15 cellular contexts compared by ENCODE assay signal in the genomic region with DNA sequence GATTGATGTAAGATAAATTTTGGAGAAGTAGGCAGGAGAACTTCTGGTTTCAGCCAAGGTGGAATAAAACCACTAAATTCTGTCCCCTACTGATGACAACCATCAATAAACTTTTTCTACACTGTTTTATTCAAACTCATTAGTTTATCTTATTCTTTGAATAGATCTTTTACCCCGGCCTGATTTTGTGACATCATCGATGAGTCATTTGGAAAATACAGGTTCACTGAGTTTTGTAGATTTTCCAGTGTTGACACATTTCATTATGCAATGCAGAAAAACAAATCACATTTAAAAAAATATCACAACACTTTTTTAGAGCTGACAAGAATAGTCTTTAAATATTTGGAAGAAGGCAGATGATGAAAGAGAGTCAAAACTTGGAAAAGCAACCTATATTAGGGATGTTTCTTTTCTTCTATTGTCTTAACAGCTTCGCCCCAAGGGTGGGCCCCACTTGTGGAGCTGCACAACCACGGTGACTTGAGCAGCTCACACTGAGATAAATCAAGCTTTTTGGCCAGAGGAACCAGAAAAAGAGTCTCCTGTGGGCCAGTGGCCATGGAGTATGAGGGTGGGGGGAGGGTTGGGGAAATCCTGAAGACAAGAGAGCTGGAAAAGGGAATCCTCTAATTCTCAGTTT.
DNase-seq lines count a peak whose midpoint lies in the region; ATAC-seq and TF ChIP-seq lines count a peak whose summit lies in the region.
"Had no signal": no experiment of that assay in that cellular context is flagged by ENCODE, and none has a peak within 500 bp of the region (broad histone marks: within the 10 kb centered on the region; RNA-seq: fewer than 3 reads in every experiment).

No MANE protein-coding gene starts in this region.

- H3K27me3 Mint-ChIP-seq in activated naive CD4-positive, alpha-beta T cell treated with anti-CD3 and anti-CD28 coated beads, Interleukin-2, amount 50 U/mL, for 24 hours, result no peaks in the 10 kb centered on the region
- no peaks in the 10 kb centered on the region for H3K27me3 Mint-ChIP-seq in activated naive CD4-positive, alpha-beta T cell treated with anti-CD3 and anti-CD28 coated beads, Interleukin-2, amount 10 ng/mL, durations not matched to agents 7 days and 5 days
- no peaks in the 10 kb centered on the region for H3K27me3 Mint-ChIP-seq in Calu3 (ENCODE audit: unreplicated experiment)
- 0 out of 2 replicates have a peak, but pooled peaks cover 3% of the 10 kb centered on the region for H3K27me3 Mint-ChIP-seq in HFFc6 (ENCODE audit: insufficient read depth)
- H3K27me3 Mint-ChIP-seq: CD4-positive, CD25-positive, alpha-beta regulatory T cell; stimulated activated naive B cell treated with anti-CD40 and anti-IgM and Interleukin-4, amounts not matched to agents 10 μg/mL and 1 μg/mL and 100 μg/mL, for 72 hours had no signal

- H3K4me1 Mint-ChIP-seq in activated naive CD4-positive, alpha-beta T cell treated with anti-CD3 and anti-CD28 coated beads, Interleukin-2, amount 50 U/mL, for 24 hours, result peaks cover 19% of the 10 kb centered on the region
- H3K4me1 Mint-ChIP-seq in activated naive CD4-positive, alpha-beta T cell treated with anti-CD3 and anti-CD28 coated beads, Interleukin-2, amount 10 ng/mL, durations not matched to agents 7 days and 5 days, result no peaks in the 10 kb centered on the region
- H3K4me1 Mint-ChIP-seq in Calu3 (ENCODE audit: low read depth, unreplicated experiment), result no peaks in the 10 kb centered on the region
- H3K4me1 Mint-ChIP-seq in HFFc6 (ENCODE audit: low read depth), result peaks cover 44% of the 10 kb centered on the region
- H3K4me1 Mint-ChIP-seq: nephron had no signal

- peak overlapping the region; percentile 9 for H3K27ac ChIP-seq in subcutaneous abdominal adipose tissue (ENCODE audit: low read depth, low read length)
- H3K27ac ChIP-seq: adrenal gland, psoas muscle had no signal

- H3K4me1 ChIP-seq in adipocyte (ENCODE audit: control insufficient read depth, insufficient read depth, low read length) (peaks cover 23% of the 10 kb centered on the region), subcutaneous abdominal adipose tissue (ENCODE audit: control insufficient read depth in 5 of 5, insufficient read depth in 5 of 5, low read length in 5 of 5) (peaks cover 0 to 11% (median 0%) of the 10 kb centered on the region in 5 donors)
- H3K4me1 ChIP-seq: psoas muscle had no signal

- no peaks in the 10 kb centered on the region for H3K9me3 ChIP-seq in adipocyte (ENCODE audit: control insufficient read depth, low read length)
- no peaks in the 10 kb centered on the region for H3K9me3 ChIP-seq in subcutaneous abdominal adipose tissue (ENCODE audit: control insufficient read depth in 5 of 5, low read length in 5 of 5)
- H3K9me3 ChIP-seq: adrenal gland, psoas muscle had no signal

- ATAC-seq in HG02623 (IDR thresholded peaks at IDR 0.05; ENCODE audit: unreplicated experiment), result no peak
- ATAC-seq: activated CD8-positive, alpha-beta T cell treated with anti-CD3 and anti-CD28 coated beads, Interleukin-2, amount 10 ng/mL, durations not matched to agents 7 days and 5 days; psoas muscle; stimulated activated naive B cell treated with anti-CD40 and anti-IgM and Interleukin-4, amounts not matched to agents 10 μg/mL and 1 μg/mL and 100 μg/mL, for 72 hours had no signal

- H3K36me3 ChIP-seq in adipocyte (ENCODE audit: control insufficient read depth, insufficient read depth, low read length, severe bottlenecking), result no peaks in the 10 kb centered on the region
- no peaks in the 10 kb centered on the region for H3K36me3 ChIP-seq in subcutaneous abdominal adipose tissue (ENCODE audit: control insufficient read depth in 5 of 5, insufficient read depth in 5 of 5, low read length in 5 of 5)
- H3K36me3 ChIP-seq: adrenal gland had no signal

- H3K27me3 ChIP-seq in adipocyte (replicated peaks; ENCODE audit: control insufficient read depth, insufficient read depth, low read length) (no peaks in the 10 kb centered on the region), subcutaneous abdominal adipose tissue (ENCODE audit: control insufficient read depth in 5 of 5, insufficient read depth in 4 of 5, low read length in 5 of 5) (no peaks in the 10 kb centered on the region)
- H3K27me3 ChIP-seq: adrenal gland had no signal

- no peak for DNase-seq in activated naive CD4-positive, alpha-beta T cell treated with anti-CD3 and anti-CD28 coated beads, Interleukin-2, amount 10 ng/mL, durations not matched to agents 7 days and 5 days
- DNase-seq in adipocyte (ENCODE audit: low read depth) (peak; percentile 23), fibroblast of pulmonary artery (ENCODE audit: low read depth) (peak; percentile 57), Calu3 (no peak), HFFc6 (no peak)
- DNase-seq: activated CD8-positive, alpha-beta T cell treated with anti-CD3 and anti-CD28 coated beads, Interleukin-2, amount 10 ng/mL, durations not matched to agents 7 days and 5 days; adrenal gland; CD4-positive, CD25-positive, alpha-beta regulatory T cell; DMS79 treated with DMSO at 0.1 percent for 48 hours; psoas muscle; stimulated activated naive B cell treated with anti-CD40 and anti-IgM and Interleukin-4, amounts not matched to agents 10 μg/mL and 1 μg/mL and 100 μg/mL, for 72 hours had no signal

- CTCF ChIA-PET in activated naive CD4-positive, alpha-beta T cell treated with anti-CD3 and anti-CD28 coated beads, Interleukin-2, amount 10 ng/mL, durations not matched to agents 7 days and 5 days (lab: Charles Lee), result no interaction called here
- CTCF ChIA-PET in Calu3 (lab: Charles Lee), result no interaction called here

- H3K4me3 Mint-ChIP-seq in activated naive CD4-positive, alpha-beta T cell treated with anti-CD3 and anti-CD28 coated beads, Interleukin-2, amount 50 U/mL, for 24 hours, result no peak overlapping the region
- no peak overlapping the region for H3K4me3 Mint-ChIP-seq in activated naive CD4-positive, alpha-beta T cell treated with anti-CD3 and anti-CD28 coated beads, Interleukin-2, amount 10 ng/mL, durations not matched to agents 7 days and 5 days
- no peak overlapping the region for H3K4me3 Mint-ChIP-seq in Calu3 (ENCODE audit: low read depth, unreplicated experiment)
- no peak overlapping the region for H3K4me3 Mint-ChIP-seq in HFFc6
- H3K4me3 Mint-ChIP-seq: activated CD8-positive, alpha-beta T cell treated with anti-CD3 and anti-CD28 coated beads, Interleukin-2, amount 10 ng/mL, durations not matched to agents 7 days and 5 days; CD4-positive, CD25-positive, alpha-beta regulatory T cell; nephron; stimulated activated naive B cell treated with anti-CD40 and anti-IgM and Interleukin-4, amounts not matched to agents 10 μg/mL and 1 μg/mL and 100 μg/mL, for 72 hours had no signal

- H3K4me3 ChIP-seq in adipocyte (ENCODE audit: low read length) (no peak overlapping the region), fibroblast of pulmonary artery (replicated peaks; ENCODE audit: low read depth, low read length) (no peak overlapping the region), subcutaneous abdominal adipose tissue (ENCODE audit: low read depth in 1 of 5, low read length in 5 of 5) (no peak overlapping the region)
- H3K4me3 ChIP-seq: adrenal gland, psoas muscle had no signal

- no TSS peak for BruUV-seq in Calu3 (replicated peaks; lab: Mats Ljungman, UMichigan)

- intact Hi-C loops in Calu3 (cut with micrococcal nuclease; ENCODE audit: unreplicated experiment), result loop anchor here (10.0 kb wide), 1 partner anchor 139 kb away; no protein-coding TSS in a partner anchor

- H3K9ac ChIP-seq in adipocyte (ENCODE audit: low read length), result no peak overlapping the region
- H3K9ac ChIP-seq in subcutaneous abdominal adipose tissue (ENCODE audit: low read length in 5 of 5), result no peak overlapping the region

- TF ChIP-seq CTCF in fibroblast of pulmonary artery (IDR thresholded peaks at IDR 0.05; ENCODE audit: low read length, missing control alignments) (no peak), Calu3 (IDR thresholded peaks at IDR 0.05; ENCODE audit: unreplicated experiment) (no peak), HFFc6 (IDR thresholded peaks at IDR 0.05) (no peak)

- peaks cover 2% of the 10 kb centered on the region for H3K36me3 Mint-ChIP-seq in activated naive CD4-positive, alpha-beta T cell treated with anti-CD3 and anti-CD28 coated beads, Interleukin-2, amount 50 U/mL, for 24 hours
- H3K36me3 Mint-ChIP-seq in activated naive CD4-positive, alpha-beta T cell treated with anti-CD3 and anti-CD28 coated beads, Interleukin-2, amount 10 ng/mL, durations not matched to agents 7 days and 5 days, result peaks cover 4% of the 10 kb centered on the region
- H3K36me3 Mint-ChIP-seq in Calu3 (ENCODE audit: insufficient read depth, unreplicated experiment) (no peaks in the 10 kb centered on the region), HFFc6 (ENCODE audit: low read depth) (peaks cover 6% of the 10 kb centered on the region)
- H3K36me3 Mint-ChIP-seq: CD4-positive, CD25-positive, alpha-beta regulatory T cell had no signal

- H3K27ac Mint-ChIP-seq in activated naive CD4-positive, alpha-beta T cell treated with anti-CD3 and anti-CD28 coated beads, Interleukin-2, amount 50 U/mL, for 24 hours, result peak overlapping the region; percentile 31
- H3K27ac Mint-ChIP-seq in activated naive CD4-positive, alpha-beta T cell treated with anti-CD3 and anti-CD28 coated beads, Interleukin-2, amount 10 ng/mL, durations not matched to agents 7 days and 5 days, result no peak overlapping the region
- H3K27ac Mint-ChIP-seq in Calu3 (ENCODE audit: unreplicated experiment) (no peak overlapping the region), HFFc6 (no peak overlapping the region)
- H3K27ac Mint-ChIP-seq: activated CD8-positive, alpha-beta T cell treated with anti-CD3 and anti-CD28 coated beads, Interleukin-2, amount 10 ng/mL, durations not matched to agents 7 days and 5 days; nephron; stimulated activated naive B cell treated with anti-CD40 and anti-IgM and Interleukin-4, amounts not matched to agents 10 μg/mL and 1 μg/mL and 100 μg/mL, for 72 hours had no signal

- peaks cover 11% of the 10 kb centered on the region for H3K9me3 Mint-ChIP-seq in activated naive CD4-positive, alpha-beta T cell treated with anti-CD3 and anti-CD28 coated beads, Interleukin-2, amount 50 U/mL, for 24 hours
- peaks cover 2% of the 10 kb centered on the region for H3K9me3 Mint-ChIP-seq in activated naive CD4-positive, alpha-beta T cell treated with anti-CD3 and anti-CD28 coated beads, Interleukin-2, amount 10 ng/mL, durations not matched to agents 7 days and 5 days
- H3K9me3 Mint-ChIP-seq in Calu3 (ENCODE audit: low read depth, unreplicated experiment) (no peaks in the 10 kb centered on the region), HFFc6 (no peaks in the 10 kb centered on the region)
- H3K9me3 Mint-ChIP-seq: nephron had no signal

Comparison
In these comparisons a context has a peak if more than half of its experiments do, and no peak if none do; other contexts are left out.
1. DNase-seq: peak in adipocyte (single experiment) and fibroblast of pulmonary artery (single experiment); none in activated naive CD4-positive, alpha-beta T cell treated with anti-CD3 and anti-CD28 coated beads, Interleukin-2, amount 10 ng/mL, durations not matched to agents 7 days and 5 days (single experiment), Calu3 (single experiment) and HFFc6 (single experiment).